Comparison of ENCODE assay signal across 3 cellular contexts in genomic region chr19:3207466-3208242, GRCh38.
TF ChIP-seq lines count a peak whose summit lies in the region.

No MANE protein-coding gene starts in this region.

TF ChIP-seq in GM23338, 12 proteins besides CTCF, POLR2A, EP300 and RAD21:
- TF ChIP-seq NANOG (IDR thresholded peaks at IDR 0.05; ENCODE audit: borderline replicate concordance) (no peak), CREB1 (CRISPR knock-in tag; IDR thresholded peaks at IDR 0.05; ENCODE audit: low read depth) (no peak), EZH2 (IDR thresholded peaks at IDR 0.05; ENCODE audit: low read depth, unreplicated experiment) (no peak), STAT1 (IDR thresholded peaks at IDR 0.05; ENCODE audit: unreplicated experiment) (no peak), ZNF114 (CRISPR knock-in tag; IDR thresholded peaks at IDR 0.05) (no peak), JUNB (IDR thresholded peaks at IDR 0.05; ENCODE audit: unreplicated experiment) (no peak), POLR2AphosphoS5 (IDR thresholded peaks at IDR 0.05; ENCODE audit: low read depth) (no peak), ETS1 (IDR thresholded peaks at IDR 0.05) (no peak), REST (IDR thresholded peaks at IDR 0.05; ENCODE audit: unreplicated experiment) (no peak)
TF ChIP-seq in GM23338: peak in this region for 0.

TF ChIP-seq in Ishikawa, 13 proteins besides CTCF, POLR2A, EP300 and RAD21:
- TF ChIP-seq TAF1 (IDR thresholded peaks at IDR 0.05; ENCODE audit: low read depth) (no peak), USF1 (IDR thresholded peaks at IDR 0.05) (peak; percentile 90)

TF ChIP-seq in WTC11, 78 proteins besides CTCF, POLR2A, EP300 and RAD21:
- TF ChIP-seq USF2 (CRISPR knock-in tag; IDR thresholded peaks at IDR 0.05) (peak; percentile 89), USF1 (CRISPR knock-in tag; IDR thresholded peaks at IDR 0.05) (peak; percentile 89), ZSCAN18 (CRISPR knock-in tag; IDR thresholded peaks at IDR 0.05) (no peak)
